Comparison of ENCODE assay signal across 1 cellular context in genomic region chr12:45215419-45216296, GRCh38.
TF ChIP-seq lines count a peak whose summit lies in the region.

ANO6 (plus strand) TSS chr12:45216095; CDS start chr12:45216322, 227 bp downstream.

TF ChIP-seq in GM12878, 131 proteins besides CTCF, POLR2A, EP300 and RAD21 (continued from another document):
- TF ChIP-seq, protein P1, sequence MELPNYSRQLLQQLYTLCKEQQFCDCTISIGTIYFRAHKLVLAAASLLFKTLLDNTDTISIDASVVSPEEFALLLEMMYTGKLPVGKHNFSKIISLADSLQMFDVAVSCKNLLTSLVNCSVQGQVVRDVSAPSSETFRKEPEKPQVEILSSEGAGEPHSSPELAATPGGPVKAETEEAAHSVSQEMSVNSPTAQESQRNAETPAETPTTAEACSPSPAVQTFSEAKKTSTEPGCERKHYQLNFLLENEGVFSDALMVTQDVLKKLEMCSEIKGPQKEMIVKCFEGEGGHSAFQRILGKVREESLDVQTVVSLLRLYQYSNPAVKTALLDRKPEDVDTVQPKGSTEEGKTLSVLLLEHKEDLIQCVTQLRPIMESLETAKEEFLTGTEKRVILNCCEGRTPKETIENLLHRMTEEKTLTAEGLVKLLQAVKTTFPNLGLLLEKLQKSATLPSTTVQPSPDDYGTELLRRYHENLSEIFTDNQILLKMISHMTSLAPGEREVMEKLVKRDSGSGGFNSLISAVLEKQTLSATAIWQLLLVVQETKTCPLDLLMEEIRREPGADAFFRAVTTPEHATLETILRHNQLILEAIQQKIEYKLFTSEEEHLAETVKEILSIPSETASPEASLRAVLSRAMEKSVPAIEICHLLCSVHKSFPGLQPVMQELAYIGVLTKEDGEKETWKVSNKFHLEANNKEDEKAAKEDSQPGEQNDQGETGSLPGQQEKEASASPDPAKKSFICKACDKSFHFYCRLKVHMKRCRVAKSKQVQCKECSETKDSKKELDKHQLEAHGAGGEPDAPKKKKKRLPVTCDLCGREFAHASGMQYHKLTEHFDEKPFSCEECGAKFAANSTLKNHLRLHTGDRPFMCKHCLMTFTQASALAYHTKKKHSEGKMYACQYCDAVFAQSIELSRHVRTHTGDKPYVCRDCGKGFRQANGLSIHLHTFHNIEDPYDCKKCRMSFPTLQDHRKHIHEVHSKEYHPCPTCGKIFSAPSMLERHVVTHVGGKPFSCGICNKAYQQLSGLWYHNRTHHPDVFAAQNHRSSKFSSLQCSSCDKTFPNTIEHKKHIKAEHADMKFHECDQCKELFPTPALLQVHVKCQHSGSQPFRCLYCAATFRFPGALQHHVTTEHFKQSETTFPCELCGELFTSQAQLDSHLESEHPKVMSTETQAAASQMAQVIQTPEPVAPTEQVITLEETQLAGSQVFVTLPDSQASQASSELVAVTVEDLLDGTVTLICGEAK (IDR thresholded peaks at IDR 0.05; ENCODE audit: borderline replicate concordance) = peak; percentile 9; the same call in 1 of the 2 replicates
- TF ChIP-seq, protein P2, sequence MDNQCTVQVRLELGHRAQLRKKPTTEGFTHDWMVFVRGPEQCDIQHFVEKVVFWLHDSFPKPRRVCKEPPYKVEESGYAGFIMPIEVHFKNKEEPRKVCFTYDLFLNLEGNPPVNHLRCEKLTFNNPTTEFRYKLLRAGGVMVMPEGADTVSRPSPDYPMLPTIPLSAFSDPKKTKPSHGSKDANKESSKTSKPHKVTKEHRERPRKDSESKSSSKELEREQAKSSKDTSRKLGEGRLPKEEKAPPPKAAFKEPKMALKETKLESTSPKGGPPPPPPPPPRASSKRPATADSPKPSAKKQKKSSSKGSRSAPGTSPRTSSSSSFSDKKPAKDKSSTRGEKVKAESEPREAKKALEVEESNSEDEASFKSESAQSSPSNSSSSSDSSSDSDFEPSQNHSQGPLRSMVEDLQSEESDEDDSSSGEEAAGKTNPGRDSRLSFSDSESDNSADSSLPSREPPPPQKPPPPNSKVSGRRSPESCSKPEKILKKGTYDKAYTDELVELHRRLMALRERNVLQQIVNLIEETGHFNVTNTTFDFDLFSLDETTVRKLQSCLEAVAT (IDR thresholded peaks at IDR 0.05) = peak; percentile 89
- TF ChIP-seq SP1 (IDR thresholded peaks at IDR 0.05; ENCODE audit: low read depth, low read length) (no peak), TAF1 (IDR thresholded peaks at IDR 0.05; ENCODE audit: borderline replicate concordance, low read depth, low read length) (peak; percentile 77), KDM1A (IDR thresholded peaks at IDR 0.05; ENCODE audit: borderline replicate concordance) (no peak), EGR1 (IDR thresholded peaks at IDR 0.05; ENCODE audit: borderline replicate concordance in 1 of 2, low read depth in 2 of 2, low read length in 2 of 2) (peak in 1 of 2 experiments; percentile 53; a peak in 1 of 3 replicates), ZNF217 (IDR thresholded peaks at IDR 0.05) (no peak), POLR2AphosphoS2 (IDR thresholded peaks at IDR 0.05; ENCODE audit: low read depth, low read length) (0 out of 2 replicates have a peak, but pooled peaks have one; percentile 52), SMAD5 (IDR thresholded peaks at IDR 0.05; ENCODE audit: low read depth) (peak; percentile 22; the same call in 1 of the 2 replicates), HDGF (IDR thresholded peaks at IDR 0.05) (peak; percentile 35; the same call in 1 of the 2 replicates), IKZF2 (IDR thresholded peaks at IDR 0.05) (peak; percentile 85 to 86), FOXM1 (IDR thresholded peaks at IDR 0.05; ENCODE audit: low read depth, low read length) (peak; percentile 17; the same call in 1 of the 2 replicates), TCF12 (IDR thresholded peaks at IDR 0.05; ENCODE audit: low read depth, low read length) (0 out of 2 replicates have a peak, but pooled peaks have one; percentile 37), SRF (IDR thresholded peaks at IDR 0.05; ENCODE audit: low read depth in 2 of 2, low read length in 2 of 2) (peak in 1 of 2 experiments; percentile 50; a peak in 1 of 4 replicates), RFX5 (IDR thresholded peaks at IDR 0.05; ENCODE audit: low read depth, low read length) (0 out of 2 replicates have a peak, but pooled peaks have one; percentile 23), MTA2 (IDR thresholded peaks at IDR 0.05; ENCODE audit: low read depth) (peak; percentile 67), CBX5 (IDR thresholded peaks at IDR 0.05; ENCODE audit: low read depth) (0 out of 2 replicates have a peak, but pooled peaks have one; percentile 45), RBBP5 (conservative IDR thresholded peaks at IDR 0.05) (no peak), SMAD1 (IDR thresholded peaks at IDR 0.05; ENCODE audit: low read depth, partially characterized antibody) (no peak), BMI1 (IDR thresholded peaks at IDR 0.05; ENCODE audit: borderline replicate concordance) (no peak), MTA3 (IDR thresholded peaks at IDR 0.05; ENCODE audit: borderline replicate concordance, low read length) (0 out of 2 replicates have a peak, but pooled peaks have one; percentile 65), MXI1 (IDR thresholded peaks at IDR 0.05; ENCODE audit: low read depth, low read length) (peak; percentile 46; the same call in 1 of the 2 replicates), IRF4 (IDR thresholded peaks at IDR 0.05; ENCODE audit: low read depth, low read length) (no peak), RUNX3 (IDR thresholded peaks at IDR 0.05; ENCODE audit: low read length) (peak; percentile 36; the same call in 1 of the 2 replicates), REST (IDR thresholded peaks at IDR 0.05; ENCODE audit: low read depth, low read length) (no peak), HCFC1 (IDR thresholded peaks at IDR 0.05; ENCODE audit: low read length) (no peak), SPI1 (IDR thresholded peaks at IDR 0.05; ENCODE audit: borderline replicate concordance, insufficient read depth, low read depth, low read length) (no peak; the same call in 1 of the 2 replicates)
